21 cellular contexts compared by ENCODE assay signal in genomic region chr5:74636552-74636951, GRCh38. TPM values are rescaled to one million over a fixed set of nuclear protein-coding genes. Genes with fewer than 3 reads are reported as not detected.
DNase-seq lines count a peak whose midpoint lies in the region; ATAC-seq and TF ChIP-seq lines count a peak whose summit lies in the region.
"Had no signal": no experiment of that assay in that cellular context is flagged by ENCODE, and none has a peak within 500 bp of the region (broad histone marks: within the 10 kb centered on the region; RNA-seq: fewer than 3 reads in every experiment).

No MANE protein-coding gene starts in this region.

- peaks cover 39 to 46% of the 10 kb centered on the region in 2 donors for H3K4me1 Mint-ChIP-seq in stimulated activated naive B cell treated with anti-CD40 and anti-IgM and Interleukin-4, amounts not matched to agents 10 μg/mL and 1 μg/mL and 100 μg/mL, for 72 hours

- CTCF ChIA-PET in mammary epithelial cell (lab: Charles Lee; ENCODE audit: low non-redundant PET) = no interaction called here

- peaks cover 4 to 11% of the 10 kb centered on the region in 2 donors for H3K36me3 Mint-ChIP-seq in stimulated activated naive B cell treated with anti-CD40 and anti-IgM and Interleukin-4, amounts not matched to agents 10 μg/mL and 1 μg/mL and 100 μg/mL, for 72 hours
- H3K36me3 Mint-ChIP-seq: activated naive CD4-positive, alpha-beta T cell treated with anti-CD3 and anti-CD28 coated beads, Interleukin-2, amount 50 U/mL, for 24 hours; CD4-positive, alpha-beta memory T cell; natural killer cell treated with Interleukin-12 subunit alpha and Interleukin-12 subunit beta and Interleukin-15 and Interleukin-18, amount 100 ng/mL, for 72 hours had no signal

- no peak overlapping the region for H3K27ac Mint-ChIP-seq in stimulated activated naive B cell treated with anti-CD40 and anti-IgM and Interleukin-4, amounts not matched to agents 10 μg/mL and 1 μg/mL and 100 μg/mL, for 72 hours
- H3K27ac Mint-ChIP-seq: activated CD4-positive, alpha-beta T cell treated with anti-CD3 and anti-CD28 coated beads, Interleukin-2, amount 10 ng/mL, durations not matched to agents 24 days and 14 days; activated naive CD4-positive, alpha-beta T cell treated with anti-CD3 and anti-CD28 coated beads, Interleukin-2, amount 50 U/mL, for 24 hours; CD4-positive, alpha-beta memory T cell; natural killer cell treated with Interleukin-12 subunit alpha and Interleukin-12 subunit beta and Interleukin-15 and Interleukin-18, amount 100 ng/mL, for 72 hours; T-helper 17 cell had no signal

- no peak overlapping the region for H4K8ac ChIP-seq in mesenchymal stem cell (ENCODE audit: low read length)

- H3K4me1 ChIP-seq in mammary epithelial cell (ENCODE audit: insufficient read depth, low read length) (peaks cover 71% of the 10 kb centered on the region), mesodermal cell (ENCODE audit: control insufficient read depth, insufficient read depth, low read length, poor library complexity, severe bottlenecking) (peaks cover 43% of the 10 kb centered on the region), prostate gland (replicated peaks) (peaks cover 10% of the 10 kb centered on the region), mesenchymal stem cell (ENCODE audit: control insufficient read depth, insufficient read depth, low read depth, low read length) (peaks cover 23% of the 10 kb centered on the region)

- H3K79me1 ChIP-seq in mesenchymal stem cell (replicated peaks; ENCODE audit: low read length, poor library complexity, severe bottlenecking) = no peaks in the 10 kb centered on the region

- H3K79me2 ChIP-seq in mammary epithelial cell (ENCODE audit: insufficient read depth, low read length) = peaks cover 88% of the 10 kb centered on the region

- H2BK15ac ChIP-seq in mesenchymal stem cell (ENCODE audit: low read depth, poor library complexity, severe bottlenecking) = no peak overlapping the region

- dilution Hi-C loops in mammary epithelial cell (cut with HindIII; ENCODE audit: low sequenced_read_pairs) = no loop called here

- no peak overlapping the region for H2BK12ac ChIP-seq in mesenchymal stem cell (ENCODE audit: low read length in 2 of 2)

- peak overlapping the region; percentile 92 for H3K4me2 ChIP-seq in mammary epithelial cell (ENCODE audit: insufficient read depth, low read depth, low read length)
- no peak overlapping the region for H3K4me2 ChIP-seq in mesenchymal stem cell (ENCODE audit: low read length, poor library complexity, severe bottlenecking)

- ATAC-seq in stimulated activated naive B cell treated with anti-CD40 and anti-IgM and Interleukin-4, amounts not matched to agents 10 μg/mL and 1 μg/mL and 100 μg/mL, for 72 hours (replicated peaks) = no peak
- no peak for ATAC-seq in left cardiac atrium
- ATAC-seq: left colon; natural killer cell treated with Interleukin-12 subunit alpha and Interleukin-12 subunit beta and Interleukin-15 and Interleukin-18, amount 100 ng/mL, for 72 hours; stimulated activated naive CD8-positive, alpha-beta T cell treated with anti-CD3 and anti-CD28 coated beads, Interleukin-15, Interleukin-2, amounts not matched to agents 100 U/mL and 50 U/mL, for 24 hours; T-helper 17 cell had no signal

- H3K9me3 ChIP-seq in mammary epithelial cell (replicated peaks; ENCODE audit: insufficient read depth, low read length) (no peaks in the 10 kb centered on the region), mesodermal cell (ENCODE audit: control insufficient read depth, low read length) (no peaks in the 10 kb centered on the region), prostate gland (no peaks in the 10 kb centered on the region), mesenchymal stem cell (ENCODE audit: control insufficient read depth, low read length) (no peaks in the 10 kb centered on the region)
- H3K9me3 ChIP-seq: spleen had no signal

- H3K4me3 ChIP-seq in LNCaP clone FGC (ENCODE audit: low read depth, low read length) = no peak overlapping the region
- H3K4me3 ChIP-seq in mammary epithelial cell (replicated peaks in 1 of 3; ENCODE audit: insufficient read depth in 1 of 3, low read depth in 2 of 3, low read length in 3 of 3) = peak overlapping the region in 1 of 3 experiments; percentile 17
- H3K4me3 ChIP-seq in mesodermal cell (ENCODE audit: extremely low read depth, insufficient read depth, low read length, poor library complexity, severe bottlenecking) = peak overlapping the region; percentile 94
- no peak overlapping the region for H3K4me3 ChIP-seq in prostate gland
- no peak overlapping the region for H3K4me3 ChIP-seq in mesenchymal stem cell (ENCODE audit: insufficient read depth in 1 of 2, low read depth in 1 of 2, low read length in 2 of 2)
- H3K4me3 ChIP-seq: spleen had no signal

- no peaks in the 10 kb centered on the region for H3K9me3 Mint-ChIP-seq in stimulated activated naive B cell treated with anti-CD40 and anti-IgM and Interleukin-4, amounts not matched to agents 10 μg/mL and 1 μg/mL and 100 μg/mL, for 72 hours
- H3K9me3 Mint-ChIP-seq: activated naive CD4-positive, alpha-beta T cell treated with anti-CD3 and anti-CD28 coated beads, Interleukin-2, amount 50 U/mL, for 24 hours; CD4-positive, alpha-beta memory T cell; natural killer cell treated with Interleukin-12 subunit alpha and Interleukin-12 subunit beta and Interleukin-15 and Interleukin-18, amount 100 ng/mL, for 72 hours had no signal

- no peak overlapping the region for H2BK120ac ChIP-seq in mesenchymal stem cell (ENCODE audit: low read depth, low read length)

- H2AK5ac ChIP-seq in mesenchymal stem cell (ENCODE audit: low read length, severe bottlenecking) = no peak overlapping the region

- H2BK5ac ChIP-seq in mesenchymal stem cell (ENCODE audit: low read depth, low read length, poor library complexity, severe bottlenecking) = no peak overlapping the region

- H3K36me3 ChIP-seq in mammary epithelial cell (ENCODE audit: insufficient read depth, low read length) (peaks cover 20% of the 10 kb centered on the region), mesodermal cell (ENCODE audit: control insufficient read depth, insufficient read depth, low read length) (peaks cover 75% of the 10 kb centered on the region), prostate gland (no peaks in the 10 kb centered on the region), mesenchymal stem cell (ENCODE audit: control insufficient read depth in 1 of 2, insufficient read depth in 2 of 2, low read depth in 1 of 2, low read length in 2 of 2) (peaks cover 24 to 33% of the 10 kb centered on the region in 2 experiments)

- TF ChIP-seq POLR2A in prostate gland (IDR thresholded peaks at IDR 0.05) = no peak

- no peak overlapping the region for H3K23ac ChIP-seq in mesenchymal stem cell (ENCODE audit: low read length in 2 of 2)

- no peak overlapping the region for H3K18ac ChIP-seq in mesenchymal stem cell (ENCODE audit: low read depth in 1 of 2, low read length in 2 of 2)

- TF ChIP-seq CTCF in LNCaP clone FGC (IDR thresholded peaks at IDR 0.05; ENCODE audit: control insufficient read depth, extremely low read depth, insufficient read depth) (no peak), mammary epithelial cell (conservative IDR thresholded peaks at IDR 0.05 in 1 of 2, IDR thresholded peaks at IDR 0.05 in 1 of 2; ENCODE audit: extremely low read depth in 1 of 2, insufficient read depth in 1 of 2, low read depth in 1 of 2, low read length in 2 of 2) (no peak), prostate gland (IDR thresholded peaks at IDR 0.05) (no peak)

- peaks cover 7% of the 10 kb centered on the region for H4K20me1 ChIP-seq in mammary epithelial cell (ENCODE audit: insufficient read depth, low read length)

- in situ Hi-C loops in mammary epithelial cell (cut with MboI; ENCODE audit: low sequenced_read_pairs in 2 of 2) = loop anchor here (5.0 to 25.0 kb wide), 5 partner anchors 239 to 1049 kb away; no protein-coding TSS in a partner anchor

- no TSS peak for BruUV-seq in mammary epithelial cell (replicated peaks; lab: Mats Ljungman, UMichigan)

- H3K4ac ChIP-seq in mesenchymal stem cell (ENCODE audit: low read depth in 1 of 2, low read length in 2 of 2) = no peak overlapping the region

- 4% methylated on average over 4 of the region's 4 CpGs for WGBS in mammary epithelial cell (ENCODE audit: low coverage, missing lambda C conversion rate)
- 86 to 91% methylated on average over 2 to 3 of the region's 4 CpGs for WGBS in mesodermal cell (ENCODE audit: insufficient coverage in 2 of 2), 2 experiments
- 57% methylated on average over 4 of the region's 4 CpGs for WGBS in prostate gland
- WGBS in mesenchymal stem cell = over 99% methylated on average over 4 of the region's 4 CpGs

- no peaks in the 10 kb centered on the region for H3K27me3 ChIP-seq in mammary epithelial cell (ENCODE audit: insufficient read depth, low read length)
- no peaks in the 10 kb centered on the region for H3K27me3 ChIP-seq in prostate gland (replicated peaks; ENCODE audit: insufficient read depth)
- H3K27me3 ChIP-seq in mesenchymal stem cell (ENCODE audit: control insufficient read depth in 1 of 2, insufficient read depth in 1 of 2, low read length in 2 of 2) = no peaks in the 10 kb centered on the region

- H3K27ac ChIP-seq in mammary epithelial cell (ENCODE audit: insufficient read depth, low read depth, low read length) = peak overlapping the region; percentile 91
- H3K27ac ChIP-seq in mesodermal cell (ENCODE audit: low read depth, low read length, severe bottlenecking) = no peak overlapping the region
- no peak overlapping the region for H3K27ac ChIP-seq in prostate gland
- H3K27ac ChIP-seq in mesenchymal stem cell (ENCODE audit: low read length, poor library complexity, severe bottlenecking) = no peak overlapping the region
- H3K27ac ChIP-seq: spleen had no signal

- H3K4me3 Mint-ChIP-seq in stimulated activated naive B cell treated with anti-CD40 and anti-IgM and Interleukin-4, amounts not matched to agents 10 μg/mL and 1 μg/mL and 100 μg/mL, for 72 hours = no peak overlapping the region
- H3K4me3 Mint-ChIP-seq: activated CD4-positive, alpha-beta T cell treated with anti-CD3 and anti-CD28 coated beads, Interleukin-2, amount 10 ng/mL, durations not matched to agents 24 days and 14 days; activated naive CD4-positive, alpha-beta T cell treated with anti-CD3 and anti-CD28 coated beads, Interleukin-2, amount 50 U/mL, for 24 hours; CD4-positive, alpha-beta memory T cell; natural killer cell treated with Interleukin-12 subunit alpha and Interleukin-12 subunit beta and Interleukin-15 and Interleukin-18, amount 100 ng/mL, for 72 hours; T-helper 17 cell had no signal

- DNase-seq in LNCaP clone FGC (ENCODE audit: low read depth) = peak; percentile 80
- no peak for DNase-seq in mammary epithelial cell
- peak; percentile 33 for DNase-seq in prostate gland (ENCODE audit: low spot score)
- DNase-seq in stimulated activated naive B cell treated with anti-CD40 and anti-IgM and Interleukin-4, amounts not matched to agents 10 μg/mL and 1 μg/mL and 100 μg/mL, for 72 hours = no peak
- no peak for DNase-seq in left cardiac atrium
- DNase-seq in mesenchymal stem cell = no peak
- DNase-seq: activated CD4-positive, alpha-beta T cell treated with anti-CD3 and anti-CD28 coated beads, Interleukin-2, amount 10 ng/mL, durations not matched to agents 24 days and 14 days; CD4-positive, alpha-beta memory T cell; DMS79 treated with DMSO at 0.1 percent for 48 hours; effector CD8-positive, alpha-beta T cell; IMR-90; left colon; midbrain; NCI-H510A treated with DMSO at 0.1 percent for 48 hours; spleen; stimulated activated CD4-positive, alpha-beta T cell treated with anti-CD3 and anti-CD28 coated beads, Interleukin-4, amount 100 ng/mL, for 1 hour; stimulated activated naive CD8-positive, alpha-beta T cell treated with anti-CD3 and anti-CD28 coated beads, Interleukin-15, Interleukin-2, amounts not matched to agents 100 U/mL and 50 U/mL, for 24 hours; T-helper 17 cell had no signal

- H3K27me3 Mint-ChIP-seq in stimulated activated naive B cell treated with anti-CD40 and anti-IgM and Interleukin-4, amounts not matched to agents 10 μg/mL and 1 μg/mL and 100 μg/mL, for 72 hours = peaks cover 10 to 18% of the 10 kb centered on the region in 2 donors
- H3K27me3 Mint-ChIP-seq: natural killer cell treated with Interleukin-12 subunit alpha and Interleukin-12 subunit beta and Interleukin-15 and Interleukin-18, amount 100 ng/mL, for 72 hours had no signal

- intact Hi-C loops in mammary epithelial cell (cut with micrococcal nuclease) (no loop called here), prostate gland (cut with DNase I) (no loop called here), left cardiac atrium (cut with DNase I) (loop anchor here in 1 of 2 donors (5.0 kb wide), 1 partner anchor 339 kb away; no protein-coding TSS in a partner anchor)

- H3K9ac ChIP-seq in mammary epithelial cell (ENCODE audit: insufficient read depth, low read length) = no peak overlapping the region
- H3K9ac ChIP-seq in mesenchymal stem cell (ENCODE audit: low read length) = no peak overlapping the region

- no peak overlapping the region for H4K91ac ChIP-seq in mesenchymal stem cell (ENCODE audit: low read length)

- no peak overlapping the region for H3K14ac ChIP-seq in mesenchymal stem cell (ENCODE audit: low read length in 2 of 2)

- H2AFZ ChIP-seq in mammary epithelial cell (ENCODE audit: low read depth, low read length) (no peak overlapping the region), mesenchymal stem cell (ENCODE audit: low read depth, low read length) (no peak overlapping the region)

RNA-seq across cellular contexts. Expression of gene ENC1, which starts 4.0 kb away (rescaled TPM):
- total RNA-seq in mammary epithelial cell = 100 to 1,000 TPM in 1 of 2 donors, 10 to 100 TPM in 1; 42.4 to 392 TPM
- 41.6 TPM for polyA plus RNA-seq in mammary epithelial cell
- 117 TPM for polyA minus RNA-seq in mammary epithelial cell
- 138 TPM for polyA plus RNA-seq in mesodermal cell (2013, experiment 1 of 2)
- 107 TPM for polyA plus RNA-seq in mesodermal cell (2013, experiment 2 of 2)
- total RNA-seq in prostate gland = 100 to 1,000 TPM in 1 of 2 donors, 10 to 100 TPM in 1; 78.1 to 103 TPM
- 10 to 100 TPM in 1 of 2 donors, 1 to 10 TPM in 1; 5.5 to 12.0 TPM for total RNA-seq in left cardiac atrium
- 30.1 TPM for polyA plus RNA-seq in mesenchymal stem cell (2013, experiment 1 of 2)
- 30.2 TPM for polyA plus RNA-seq in mesenchymal stem cell (2013, experiment 2 of 2)

RNA-seq across cellular contexts. Expression of gene HEXB, which starts 48.5 kb away (rescaled TPM):
- total RNA-seq in mammary epithelial cell (100 to 1,000 TPM; 101 to 122 TPM), prostate gland (100 to 1,000 TPM; 149 to 178 TPM), left cardiac atrium (10 to 100 TPM; 80.1 to 84.2 TPM)
- 81.6 TPM for polyA plus RNA-seq in mammary epithelial cell
- polyA minus RNA-seq in mammary epithelial cell = 109 TPM
- 106 TPM for polyA plus RNA-seq in mesodermal cell (2013, experiment 1 of 2)
- 108 TPM for polyA plus RNA-seq in mesodermal cell (2013, experiment 2 of 2)
- polyA plus RNA-seq in mesenchymal stem cell (2013, experiment 1 of 2) = 276 TPM
- 273 TPM for polyA plus RNA-seq in mesenchymal stem cell (2013, experiment 2 of 2)

Comparison
In these comparisons a context has a peak if more than half of its experiments do, and no peak if none do; other contexts are left out.
1. DNase-seq: peak in LNCaP clone FGC (single experiment) and prostate gland (single experiment); none in mammary epithelial cell (single experiment), stimulated activated naive B cell treated with anti-CD40 and anti-IgM and Interleukin-4, amounts not matched to agents 10 μg/mL and 1 μg/mL and 100 μg/mL, for 72 hours (single experiment), left cardiac atrium (single experiment) and mesenchymal stem cell (single experiment).